ENCODE assay signal across 35 cellular contexts in the genomic region with DNA sequence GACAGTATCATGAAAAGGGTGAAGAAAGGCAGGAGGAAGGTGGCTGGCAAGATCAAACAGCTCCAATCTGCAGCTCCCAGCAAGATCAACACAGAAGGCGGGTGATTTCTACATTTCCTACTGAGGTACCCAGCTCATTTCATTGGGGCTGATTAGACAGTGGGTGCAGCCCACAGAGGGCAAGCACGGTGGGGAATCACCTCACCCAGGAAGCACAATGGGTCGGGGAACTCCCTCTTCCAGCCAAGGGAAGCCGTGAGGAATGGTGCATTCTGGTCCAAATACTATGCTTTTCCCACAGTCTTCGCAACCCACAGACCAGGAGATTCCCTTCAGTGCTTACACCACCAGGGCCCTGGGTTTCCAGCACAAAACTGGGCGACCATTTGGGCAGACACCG.
"Had no signal": no experiment of that assay in that cellular context is flagged by ENCODE, and none has a peak within 500 bp of the region (broad histone marks: within the 10 kb centered on the region; RNA-seq: fewer than 3 reads in every experiment).

No MANE protein-coding gene starts in this region.

- H3K27me3 Mint-ChIP-seq: activated CD4-positive, alpha-beta T cell treated with anti-CD3 and anti-CD28 coated beads, Interleukin-2, amount 10 ng/mL, durations not matched to agents 24 days and 14 days; activated CD8-positive, alpha-beta T cell treated with anti-CD3 and anti-CD28 coated beads for 36 hours; activated naive CD8-positive, alpha-beta T cell; activated naive CD8-positive, alpha-beta T cell treated with anti-CD3 and anti-CD28 coated beads, Interleukin-2, amount 50 U/mL, for 24 hours; T-cell had no signal

- H3K27me3 ChIP-seq: cardiac muscle cell had no signal

- H3K36me3 ChIP-seq: cardiac muscle cell had no signal

- H3K4me3 Mint-ChIP-seq: activated CD4-positive, alpha-beta T cell treated with anti-CD3 and anti-CD28 coated beads, Interleukin-2, amount 10 ng/mL, durations not matched to agents 24 days and 14 days; activated CD8-positive, alpha-beta T cell treated with anti-CD3 and anti-CD28 coated beads for 36 hours; activated naive CD8-positive, alpha-beta T cell; activated naive CD8-positive, alpha-beta T cell treated with anti-CD3 and anti-CD28 coated beads, Interleukin-2, amount 50 U/mL, for 24 hours; activated T-cell treated with anti-CD3 and anti-CD28 coated beads, Interleukin-2, amount 50 U/mL, for 72 hours; T-cell had no signal

- H3K4me1 Mint-ChIP-seq: activated CD4-positive, alpha-beta T cell treated with anti-CD3 and anti-CD28 coated beads, Interleukin-2, amount 10 ng/mL, durations not matched to agents 24 days and 14 days had no signal

- H3K9ac ChIP-seq: KMS-11 had no signal

- H3K4me3 ChIP-seq: cardiac muscle cell, PC-9 had no signal

- H3K4me2 ChIP-seq: KMS-11, PC-9 had no signal

- H3K27ac Mint-ChIP-seq: activated CD4-positive, alpha-beta T cell treated with anti-CD3 and anti-CD28 coated beads, Interleukin-2, amount 10 ng/mL, durations not matched to agents 24 days and 14 days; activated CD8-positive, alpha-beta T cell treated with anti-CD3 and anti-CD28 coated beads for 36 hours; activated naive CD8-positive, alpha-beta T cell; activated naive CD8-positive, alpha-beta T cell treated with anti-CD3 and anti-CD28 coated beads, Interleukin-2, amount 50 U/mL, for 24 hours; activated T-cell treated with anti-CD3 and anti-CD28 coated beads, Interleukin-2, amount 50 U/mL, for 72 hours; activated T-helper 2 cell treated with anti-CD3 and anti-CD28 coated beads, Interferon-gamma antibody, Interleukin-2, Interleukin-4, amounts not matched to agents 10 μg/mL and 5 μg/mL and 100 μg/mL, durations not matched to agents 14 hours and 24 hours and 36 hours had no signal

- H3K27ac ChIP-seq: cardiac muscle cell, KMS-11, PC-9, RWPE1, VCaP had no signal

- DNase-seq: activated CD4-positive, alpha-beta T cell treated with anti-CD3 and anti-CD28 coated beads, Interleukin-2, amount 10 ng/mL, durations not matched to agents 24 days and 14 days; activated CD4-positive, alpha-beta T cell treated with anti-CD3 and anti-CD28 coated beads, Interleukin-2, amount 50 U/mL, for 4 hours; activated CD4-positive, CD25-positive, alpha-beta regulatory T cell; activated CD8-positive, alpha-beta T cell treated with anti-CD3 and anti-CD28 coated beads for 36 hours; activated gamma-delta T cell; activated naive CD4-positive, alpha-beta T cell treated with Interleukin-2 at 50 U/mL for 16 hours; activated naive CD8-positive, alpha-beta T cell treated with anti-CD3 and anti-CD28 coated beads, Interleukin-2, amount 50 U/mL, for 24 hours; activated T-cell treated with anti-CD3 and anti-CD28 coated beads, Interleukin-2, amount 50 U/mL, for 1 hour; activated T-cell treated with anti-CD3 and anti-CD28 coated beads, Interleukin-2, amount 50 U/mL, for 72 hours; amniotic stem cell; aorta; MM.1S; MV-4-11; NCI-H1092; NCI-H1436 treated with DMSO at 0.1 percent for 48 hours; NCI-H1694 treated with DMSO at 0.1 percent for 48 hours; NCI-H2029; NCI-H2107; NCI-H2171; NCI-H526; NCI-H748 treated with DMSO at 0.1 percent for 48 hours; NK-92 treated with Interleukin-12 subunit alpha and Interleukin-12 subunit beta, amount 100 ng/mL, for 24 hours; PC-9; SIG-M5; T-cell; T-helper 2 cell; T-helper 9 cell had no signal

- H2AFZ ChIP-seq: PC-9 had no signal

- ATAC-seq: activated CD8-positive, alpha-beta T cell treated with anti-CD3 and anti-CD28 coated beads for 36 hours; activated naive CD8-positive, alpha-beta T cell treated with anti-CD3 and anti-CD28 coated beads, Interleukin-2, amount 50 U/mL, for 24 hours; activated T-cell treated with anti-CD3 and anti-CD28 coated beads, Interleukin-2, amount 50 U/mL, for 72 hours; Right ventricle myocardium inferior; SK-N-SH treated with all-trans-retinoic acid at 6 μM for 48 hours; T-cell had no signal
